Comparison of ENCODE assay signal across 2 cellular contexts in the genomic region with DNA sequence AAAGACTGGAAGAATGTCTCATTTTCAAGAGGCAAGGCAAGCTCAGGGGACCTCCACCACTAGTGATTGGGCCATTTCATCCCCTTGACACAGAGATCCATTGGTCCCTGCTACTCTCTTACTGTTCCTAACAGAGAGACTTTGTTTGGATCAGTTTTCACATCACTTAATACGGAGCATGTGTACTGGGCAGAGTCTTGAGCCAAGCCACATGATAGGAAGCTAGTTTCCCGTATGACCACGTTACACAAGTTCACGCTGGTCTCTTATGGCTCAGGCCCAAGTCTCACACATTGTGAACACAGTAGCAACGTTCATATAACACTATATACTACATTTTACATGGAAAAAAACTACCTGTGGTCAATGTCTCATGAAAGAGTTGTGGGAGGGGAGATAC.
TF ChIP-seq lines count a peak whose summit lies in the region.

No MANE protein-coding gene starts in this region.

TF ChIP-seq in IMR-90, 13 proteins besides CTCF, POLR2A, EP300 and RAD21:
- no peak for TF ChIP-seq NFE2L2 (IDR thresholded peaks at IDR 0.05; ENCODE audit: low read depth, low read length)
- no peak for TF ChIP-seq SMC3 (IDR thresholded peaks at IDR 0.05; ENCODE audit: low read depth, low read length)
- no peak for TF ChIP-seq RFX5 (IDR thresholded peaks at IDR 0.05; ENCODE audit: low read depth, low read length)
- no peak for TF ChIP-seq BHLHE40 (IDR thresholded peaks at IDR 0.05; ENCODE audit: low read depth, low read length)
- TF ChIP-seq CHD1 (IDR thresholded peaks at IDR 0.05; ENCODE audit: low read depth, low read length) = no peak

TF ChIP-seq in H1, 55 proteins besides CTCF, POLR2A, EP300 and RAD21:
- TF ChIP-seq SAP30 (IDR thresholded peaks at IDR 0.05; ENCODE audit: insufficient read depth, insufficient replicate concordance, low read length) (no peak), ATF2 (IDR thresholded peaks at IDR 0.05; ENCODE audit: low read length) (no peak)
